1 cellular context compared by ENCODE assay signal in genomic region chr1:115781830-115782229, GRCh38.
TF ChIP-seq lines count a peak whose summit lies in the region.

No MANE protein-coding gene starts in this region.

TF ChIP-seq in A549, 52 proteins besides CTCF, POLR2A, EP300 and RAD21:
- TF ChIP-seq HDAC2 (IDR thresholded peaks at IDR 0.05) = no peak
